ENCODE assay signal across 14 cellular contexts in the genomic region with DNA sequence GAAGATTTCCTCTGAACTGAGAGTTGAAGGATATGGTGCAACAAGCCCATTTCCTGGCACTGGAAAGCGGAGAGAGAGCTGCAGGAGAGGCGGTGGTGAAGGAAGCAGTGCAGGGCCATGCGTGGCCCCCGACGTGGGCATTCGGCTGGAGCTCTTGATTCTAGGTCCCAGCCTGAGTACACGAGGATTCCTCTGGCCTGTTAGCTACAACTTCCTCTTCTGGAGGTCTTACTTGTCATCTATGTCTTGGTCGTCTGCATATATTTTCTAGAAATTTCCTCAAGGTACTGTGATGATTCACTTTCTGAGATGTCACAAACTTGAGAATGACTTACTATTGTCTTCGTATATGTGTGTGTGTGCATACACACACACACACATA. TPM values are rescaled to one million over a fixed set of nuclear protein-coding genes. Genes with fewer than 3 reads are reported as not detected.
DNase-seq lines count a peak whose midpoint lies in the region; ATAC-seq lines count a peak whose summit lies in the region.
"Had no signal": no experiment of that assay in that cellular context is flagged by ENCODE, and none has a peak within 500 bp of the region (broad histone marks: within the 10 kb centered on the region; RNA-seq: fewer than 3 reads in every experiment).

No MANE protein-coding gene starts in this region.

- H3K4me1 Mint-ChIP-seq in immature natural killer cell, result peaks cover 8 to 13% of the 10 kb centered on the region in 2 donors

- H3K4me3 Mint-ChIP-seq in immature natural killer cell, result peak overlapping the region in 2 of 5 donors; percentile 6 to 15

- H3K27ac Mint-ChIP-seq in immature natural killer cell, result peak overlapping the region in 4 of 6 donors; percentile 31 to 45 (median 40)

- peak; percentile 2 for DNase-seq in stimulated activated CD4-positive, alpha-beta T cell treated with anti-CD3 and anti-CD28 coated beads, Interleukin-1b, Interleukin-23, amount 100 ng/mL, for 48 hours
- no peak for DNase-seq in stimulated activated CD4-positive, alpha-beta T cell treated with anti-CD3 and anti-CD28 coated beads, Interleukin-4, amount 100 ng/mL, for 24 hours
- DNase-seq in SKM-1 (lab: John Stamatoyannopoulos, UW; ENCODE audit: unreplicated experiment) (peak; percentile 71), immature natural killer cell (no peak), mucosa of gallbladder (ENCODE audit: low spot score) (no peak), NCI-H1694 treated with DMSO at 0.1 percent for 48 hours (lab: John Stamatoyannopoulos, UW) (no peak), NCI-H2171 (lab: John Stamatoyannopoulos, UW) (no peak)
- DNase-seq: BE2C; NCI-H2171 treated with DMSO at 0.1 percent for 48 hours; NK-92 treated with Interleukin-12 subunit alpha and Interleukin-12 subunit beta, amount 100 ng/mL, for 24 hours; nucleus accumbens; stimulated activated CD4-positive, alpha-beta T cell treated with anti-CD3 and anti-CD28 coated beads, Interleukin-4, amount 100 ng/mL, for 4 hours had no signal

- no peaks in the 10 kb centered on the region for H3K9me3 Mint-ChIP-seq in immature natural killer cell

- no peak for ATAC-seq in HG02798 (IDR thresholded peaks at IDR 0.05; ENCODE audit: poor library complexity, unreplicated experiment)
- ATAC-seq: sciatic nerve had no signal

- H3K27me3 Mint-ChIP-seq in immature natural killer cell (ENCODE audit: low read depth in 3 of 3), result peaks cover 0 to 6% (median 3%) of the 10 kb centered on the region in 3 donors

- peaks cover 0 to 4% (median 4%) of the 10 kb centered on the region in 3 donors for H3K36me3 Mint-ChIP-seq in immature natural killer cell

RNA-seq across cellular contexts. Expression of a gene that starts 59.2 kb away (rescaled TPM):
- polyA plus RNA-seq in immature natural killer cell, result 10 to 100 TPM; 17.7 to 40.2 (median 25.9) TPM
- 28.1 TPM for total RNA-seq in mucosa of gallbladder

Comparison
In these comparisons a context has a peak if more than half of its experiments do, and no peak if none do; other contexts are left out.
1. DNase-seq: peak in stimulated activated CD4-positive, alpha-beta T cell treated with anti-CD3 and anti-CD28 coated beads, Interleukin-1b, Interleukin-23, amount 100 ng/mL, for 48 hours (single experiment) and SKM-1 (single experiment); none in stimulated activated CD4-positive, alpha-beta T cell treated with anti-CD3 and anti-CD28 coated beads, Interleukin-4, amount 100 ng/mL, for 24 hours (single experiment), immature natural killer cell (0 of 3), mucosa of gallbladder (single experiment), NCI-H1694 treated with DMSO at 0.1 percent for 48 hours (single experiment) and NCI-H2171 (single experiment).